In the genomic region with DNA sequence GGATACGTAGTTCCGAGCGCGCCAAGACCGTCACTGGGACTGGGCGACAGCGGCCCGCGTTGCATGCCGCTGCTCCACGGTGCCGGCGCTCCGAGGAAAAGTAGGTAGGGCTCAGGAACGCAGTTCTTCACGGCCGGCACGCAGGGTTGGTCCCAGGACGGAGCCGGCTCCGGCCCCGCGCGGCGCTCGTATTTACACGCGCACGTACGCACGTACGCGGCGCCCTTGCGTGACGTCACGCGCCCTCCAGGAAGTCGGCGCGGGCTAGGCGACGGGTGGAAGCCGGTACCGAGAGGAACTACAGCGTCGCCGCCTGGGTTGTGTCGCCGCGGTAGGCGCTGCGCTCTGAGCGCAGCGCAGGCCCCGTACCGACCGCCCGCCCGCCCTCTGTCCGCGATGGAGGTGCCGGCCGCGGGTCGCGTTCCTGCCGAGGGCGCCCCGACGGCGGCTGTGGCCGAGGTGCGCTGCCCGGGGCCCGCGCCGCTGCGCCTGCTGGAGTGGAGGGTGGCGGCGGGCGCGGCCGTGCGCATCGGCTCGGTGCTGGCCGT, we compare ENCODE assay signal across 8 cellular contexts. TPM values are rescaled to one million over a fixed set of nuclear protein-coding genes. Genes with fewer than 3 reads are reported as not detected.
DNase-seq lines count a peak whose midpoint lies in the region; ATAC-seq, FAIRE-seq and TF ChIP-seq lines count a peak whose summit lies in the region.

Gene CTDP1 (plus strand): TSS at position 252 of the 548 bp plus-strand sequence. CDS start 145 bp downstream, at position 397.

- ATAC-seq in GM21723 (IDR thresholded peaks at IDR 0.05; ENCODE audit: unreplicated experiment) (peak; percentile 68), natural killer cell (peak; percentile 56 to 76 (median 60))
- ATAC-seq in activated T-helper 17 cell treated with anti-CD3 and anti-CD28 coated beads, Interleukin-2, amount 50 U/mL, for 72 hours (replicated peaks) = peak; percentile 67

- intact Hi-C loops in natural killer cell (cut with micrococcal nuclease) = loop anchor here (1.0 to 10.0 kb wide), 5 partner anchors 155 to 612 kb away; partner anchors contain the start of genes ATP9B and RBFA

- peaks cover 66% of the 10 kb centered on the region for H3K36me3 Mint-ChIP-seq in activated T-helper 17 cell treated with anti-CD3 and anti-CD28 coated beads, Interleukin-2, amount 50 U/mL, for 72 hours (ENCODE audit: low read depth)
- no peaks in the 10 kb centered on the region for H3K36me3 Mint-ChIP-seq in natural killer cell

- H3K27ac Mint-ChIP-seq in activated T-helper 17 cell treated with anti-CD3 and anti-CD28 coated beads, Interleukin-2, amount 50 U/mL, for 72 hours = peak within 1 kb of the TSS; percentile 99
- peak within 1 kb of the TSS; percentile 96 to 99 for H3K27ac Mint-ChIP-seq in natural killer cell

- no peak for FAIRE-seq in RCC 7860 (lab: Jason Lieb, UNC)

- H3K4me1 Mint-ChIP-seq in activated T-helper 17 cell treated with anti-CD3 and anti-CD28 coated beads, Interleukin-2, amount 50 U/mL, for 72 hours = peaks cover 31% of the 10 kb centered on the region
- H3K4me1 Mint-ChIP-seq in natural killer cell = peaks cover 49 to 55% of the 10 kb centered on the region in 2 donors

- peak within 1 kb of the TSS; percentile 97 for H3K4me3 Mint-ChIP-seq in activated T-helper 17 cell treated with anti-CD3 and anti-CD28 coated beads, Interleukin-2, amount 50 U/mL, for 72 hours
- peak within 1 kb of the TSS; percentile 91 for H3K4me3 Mint-ChIP-seq in natural killer cell

- no peak for TF ChIP-seq CTCF in natural killer cell (IDR thresholded peaks at IDR 0.05)

- DNase-seq in DMS79 treated with DMSO at 0.1 percent for 48 hours (lab: John Stamatoyannopoulos, UW) (peak; percentile 88), KG1 (lab: John Stamatoyannopoulos, UW) (peak; percentile 95), RCC 7860 (ENCODE audit: low spot score) (peak; percentile 62), fibroblast of peridontal ligament (ENCODE audit: extremely low read depth) (peak; percentile 88), natural killer cell (peak; percentile 90)
- DNase-seq in stimulated activated naive CD4-positive, alpha-beta T cell (lab: John Stamatoyannopoulos, UW) = peak in 5 of 6 experiments; percentile 84 to 98 (median 91)

- H3K9me3 Mint-ChIP-seq in activated T-helper 17 cell treated with anti-CD3 and anti-CD28 coated beads, Interleukin-2, amount 50 U/mL, for 72 hours = no peaks in the 10 kb centered on the region
- H3K9me3 Mint-ChIP-seq in natural killer cell = no peaks in the 10 kb centered on the region

- H3K27me3 Mint-ChIP-seq in activated T-helper 17 cell treated with anti-CD3 and anti-CD28 coated beads, Interleukin-2, amount 50 U/mL, for 72 hours = no peaks in the 10 kb centered on the region
- H3K27me3 Mint-ChIP-seq in natural killer cell (ENCODE audit: low read depth in 2 of 2) = no peaks in the 10 kb centered on the region

RNA-seq across cellular contexts. Expression of gene CTDP1, which starts in this region (rescaled TPM):
- 10 to 100 TPM; 38.8 to 48.5 TPM for total RNA-seq in activated T-helper 17 cell treated with anti-CD3 and anti-CD28 coated beads, Interleukin-2, amount 50 U/mL, for 72 hours
- 10 to 100 TPM; 66.9 to 89.4 (median 77.1) TPM for total RNA-seq in natural killer cell

Comparison
In these comparisons a context has a peak if more than half of its experiments do, and no peak if none do; other contexts are left out.
1. Peak in every context shown above with its lines: DNase-seq and ATAC-seq.